Comparison of ENCODE assay signal across 8 cellular contexts in genomic region chr22:49960159-49960966, GRCh38. TPM values are rescaled to one million over a fixed set of nuclear protein-coding genes. Genes with fewer than 3 reads are reported as not detected.
A peak's percentile ranks its signal among the peaks of the same experiment; 100 is the strongest.
DNase-seq lines count a peak whose midpoint lies in the region; ATAC-seq and TF ChIP-seq lines count a peak whose summit lies in the region.

TSS of gene PIM3 (plus strand) at chr22:49960772. CDS start at chr22:49960948, 176 bp downstream.

- H3K4me1 ChIP-seq in Peyer's patch (peaks cover 3 to 46% (median 22%) of the 10 kb centered on the region in 4 donors), muscle layer of colon (ENCODE audit: insufficient read depth, low read length) (peaks cover 21% of the 10 kb centered on the region)

- no peak for TF ChIP-seq CTCF in Peyer's patch (IDR thresholded peaks at IDR 0.05)

- H3K36me3 ChIP-seq in Peyer's patch (peaks cover 0 to 40% (median 0%) of the 10 kb centered on the region in 3 donors), muscle layer of colon (ENCODE audit: insufficient read depth, low read length) (peaks cover 17% of the 10 kb centered on the region)

- peak within 1 kb of the TSS; percentile 65 to 100 (median 98) for H3K4me3 ChIP-seq in Peyer's patch
- peak within 1 kb of the TSS; percentile 71 to 75 for H3K4me3 ChIP-seq in muscle layer of colon (ENCODE audit: low read depth in 1 of 2, low read length in 2 of 2)

- ATAC-seq in GM21723 (IDR thresholded peaks at IDR 0.05; ENCODE audit: unreplicated experiment) (peak; percentile 57), esophagus mucosa (peak; percentile 72)

- H3K9me3 ChIP-seq in Peyer's patch = peaks cover 0 to 3% (median 0%) of the 10 kb centered on the region in 4 donors
- no peaks in the 10 kb centered on the region for H3K9me3 ChIP-seq in muscle layer of colon (ENCODE audit: low read length)

- peak; percentile 97 to 98 for TF ChIP-seq POLR2A in Peyer's patch (IDR thresholded peaks at IDR 0.05)

- H3K9ac ChIP-seq in muscle layer of colon (ENCODE audit: low read length) = peak within 1 kb of the TSS; percentile 57

- peak; percentile 62 for DNase-seq in DMS79 (lab: John Stamatoyannopoulos, UW)
- DNase-seq in KG1 (lab: John Stamatoyannopoulos, UW) = peak; percentile 91
- DNase-seq in Peyer's patch = peak; percentile 89 to 98 (median 97)
- peak; percentile 96 to 97 for DNase-seq in activated T-cell treated with anti-CD3 and anti-CD28 coated beads, Interleukin-2, amount 50 U/mL, for 48 hours
- DNase-seq in stimulated activated CD8-positive, alpha-beta memory T cell treated with anti-CD3 and anti-CD28 coated beads, Interleukin-7, amount 100 ng/mL, for 1 hour (ENCODE audit: low read depth in 2 of 2) = peak; percentile 78 to 79

- H3K27me3 ChIP-seq in Peyer's patch (no peaks in the 10 kb centered on the region), muscle layer of colon (ENCODE audit: control insufficient read depth in 1 of 2, insufficient read depth in 2 of 2, low read length in 2 of 2) (no peaks in the 10 kb centered on the region)

- H3K27ac ChIP-seq in Peyer's patch = peak within 1 kb of the TSS; percentile 86 to 99 (median 98)
- H3K27ac ChIP-seq in muscle layer of colon (ENCODE audit: low read depth, low read length) = peak within 1 kb of the TSS; percentile 85

RNA-seq across cellular contexts. Expression of gene PIM3, which starts in this region (rescaled TPM):
- 100 to 1,000 TPM in 2 of 4 donors, 10 to 100 TPM in 2; 66.2 to 142 (median 105) TPM for total RNA-seq in Peyer's patch
- 50.5 TPM for total RNA-seq in esophagus mucosa

Comparison
In these comparisons a context has a peak if more than half of its experiments do, and no peak if none do; other contexts are left out.
1. Peak in every context shown above with its lines: DNase-seq, ATAC-seq, H3K4me3 ChIP-seq and H3K27ac ChIP-seq.